In genomic region chr12:119693006-119693405, GRCh38 we compare ENCODE assay signal across 10 cellular contexts. TPM values are rescaled to one million over a fixed set of nuclear protein-coding genes. Genes with fewer than 3 reads are reported as not detected.
DNase-seq lines count a peak whose midpoint lies in the region; ATAC-seq and TF ChIP-seq lines count a peak whose summit lies in the region.
"Had no signal": no experiment of that assay in that cellular context is flagged by ENCODE, and none has a peak within 500 bp of the region (broad histone marks: within the 10 kb centered on the region; RNA-seq: fewer than 3 reads in every experiment).

No MANE protein-coding gene starts in this region.

- H3K36me3 ChIP-seq in HEK293 (ENCODE audit: control insufficient read depth in 2 of 2, insufficient read depth in 1 of 2, low read length in 2 of 2) (peaks cover 8 to 39% of the 10 kb centered on the region in 2 experiments), heart left ventricle (peaks cover 0 to 3% (median 0%) of the 10 kb centered on the region in 9 donors), spleen (peaks cover 0 to 76% (median 0%) of the 10 kb centered on the region in 6 donors)

- peaks cover 24% of the 10 kb centered on the region for H3K4me1 Mint-ChIP-seq in nephron progenitor cell

- H3K9me3 ChIP-seq in HEK293 (ENCODE audit: control insufficient read depth, insufficient read depth, low read depth, low read length) (no peaks in the 10 kb centered on the region), heart left ventricle (no peaks in the 10 kb centered on the region), spleen (no peaks in the 10 kb centered on the region)

- H3K27me3 ChIP-seq in heart left ventricle (no peaks in the 10 kb centered on the region), spleen (replicated peaks in 1 of 7) (no peaks in the 10 kb centered on the region)

- TF ChIP-seq POLR2A in heart left ventricle (IDR thresholded peaks at IDR 0.05), result no peak
- TF ChIP-seq POLR2A in spleen (IDR thresholded peaks at IDR 0.05), result no peak

- H3K4me3 ChIP-seq in HEK293 (ENCODE audit: low read depth, low read length) (no peak overlapping the region), heart left ventricle (no peak overlapping the region), spleen (no peak overlapping the region)
- H3K4me3 ChIP-seq: SK-N-MC had no signal

- 33 to 53% (median 37%) methylated on average over 6 of the region's 6 CpGs for WGBS in heart left ventricle, 4 donors
- 54 to 67% (median 64%) methylated on average over 6 of the region's 6 CpGs for WGBS in spleen, 5 donors

- POLR2A ChIA-PET in HEK293 (lab: Yijun Ruan, JAX), result no interaction called here

- TF ChIP-seq CTCF in HEK293 (tag by site-specific recombination; IDR thresholded peaks at IDR 0.05) (no peak), heart left ventricle (IDR thresholded peaks at IDR 0.05) (no peak), spleen (IDR thresholded peaks at IDR 0.05 in 8 of 11, conservative IDR thresholded peaks at IDR 0.05 in 3 of 11) (no peak), nephron progenitor cell (IDR thresholded peaks at IDR 0.05) (no peak)

- ATAC-seq in SK-N-SH treated with all-trans-retinoic acid at 6 μM for 48 hours, result peak; percentile 90
- ATAC-seq in heart left ventricle, result peak; percentile 76 to 92 (median 84)
- no peak for ATAC-seq in HG03045 (IDR thresholded peaks at IDR 0.05; ENCODE audit: unreplicated experiment)

- H3K4me3 Mint-ChIP-seq in nephron progenitor cell, result no peak overlapping the region

- H3K4me1 ChIP-seq in HEK293 (ENCODE audit: control insufficient read depth, insufficient read depth, low read length) (peaks cover 7% of the 10 kb centered on the region; the same call in 1 of the 2 replicates), heart left ventricle (peaks cover 0 to 27% (median 19%) of the 10 kb centered on the region in 12 donors), spleen (peaks cover 0 to 30% (median 11%) of the 10 kb centered on the region in 6 donors)

- DNase-seq in heart left ventricle, result peak in 3 of 5 donors; percentile 52 to 67 (median 60)
- DNase-seq in spleen, result no peak
- no peak for DNase-seq in NCI-H2171 (lab: John Stamatoyannopoulos, UW)
- no peak for DNase-seq in NOMO-1 treated with dmso at 0.1 percent for 144 hours (lab: John Stamatoyannopoulos, UW; ENCODE audit: unreplicated experiment)
- DNase-seq in nephron progenitor cell, result no peak
- DNase-seq: stimulated activated naive CD4-positive, alpha-beta T cell treated with Interleukin-2 at 50 U/mL for 16 hours had no signal

- H3K36me3 Mint-ChIP-seq in nephron progenitor cell (ENCODE audit: low read depth), result peaks cover 73% of the 10 kb centered on the region

- intact Hi-C loops in heart left ventricle (cut with DNase I) (loop anchor here in 2 of 10 donors (2.0 to 10.0 kb wide), 2 partner anchors 20 to 92 kb away; no protein-coding TSS in a partner anchor), spleen (cut with DNase I; ENCODE audit: low total_unique reads) (no loop called here)

- H3K27ac ChIP-seq in HEK293 (ENCODE audit: extremely low read depth, low read depth, low read length) (no peak overlapping the region), heart left ventricle (peak overlapping the region in 10 of 12 donors; percentile 9 to 70 (median 40)), spleen (peak overlapping the region in 7 of 8 donors; percentile 32 to 78 (median 72))
- H3K27ac ChIP-seq: SK-N-MC had no signal

- H3K27me3 Mint-ChIP-seq in nephron progenitor cell (ENCODE audit: low read depth, poor library complexity), result no peaks in the 10 kb centered on the region

- no peaks in the 10 kb centered on the region for H3K9me3 Mint-ChIP-seq in nephron progenitor cell

- CTCF ChIA-PET in HEK293 (lab: Yijun Ruan, JAX), result no interaction called here

- no peak overlapping the region for H3K27ac Mint-ChIP-seq in nephron progenitor cell

TF ChIP-seq in HEK293, 187 proteins besides CTCF, POLR2A, EP300 and RAD21 (continues in another document):
- TF ChIP-seq RBAK (tag by site-specific recombination; IDR thresholded peaks at IDR 0.05) (no peak), ZNF292 (tag by site-specific recombination; IDR thresholded peaks at IDR 0.05; ENCODE audit: borderline replicate concordance, low read depth) (no peak), ZNF394 (tag by site-specific recombination; IDR thresholded peaks at IDR 0.05; ENCODE audit: borderline replicate concordance) (no peak), ZNF132 (tag by site-specific recombination; IDR thresholded peaks at IDR 0.05; ENCODE audit: borderline replicate concordance) (no peak), ZNF274 (IDR thresholded peaks at IDR 0.05; ENCODE audit: low read length) (no peak), ZNF274 (tag by site-specific recombination; IDR thresholded peaks at IDR 0.05; ENCODE audit: borderline replicate concordance) (no peak), ZNF404 (tag by site-specific recombination; IDR thresholded peaks at IDR 0.05) (no peak), ZNF24 (tag by site-specific recombination; IDR thresholded peaks at IDR 0.05) (no peak; the same call in 1 of the 2 replicates), OVOL3 (tag by site-specific recombination; IDR thresholded peaks at IDR 0.05) (no peak), ZSCAN5A (tag by site-specific recombination; IDR thresholded peaks at IDR 0.05) (no peak), ZNF670 (tag by site-specific recombination; IDR thresholded peaks at IDR 0.05; ENCODE audit: low read depth) (no peak), SP7 (tag by site-specific recombination; IDR thresholded peaks at IDR 0.05) (peak; percentile 66), ZNF544 (tag by site-specific recombination; IDR thresholded peaks at IDR 0.05) (no peak), ZNF629 (tag by site-specific recombination; IDR thresholded peaks at IDR 0.05) (peak; percentile 56; the same call in 1 of the 2 replicates), ZNF341 (tag by site-specific recombination; IDR thresholded peaks at IDR 0.05; ENCODE audit: low read depth) (no peak), ZNF549 (tag by site-specific recombination; IDR thresholded peaks at IDR 0.05) (no peak)

TF ChIP-seq in SK-N-SH treated with all-trans-retinoic acid at 6 μM for 48 hours, 23 proteins besides CTCF, POLR2A, EP300 and RAD21 (continues in another document):
- no peak for TF ChIP-seq PPARA (CRISPR knock-in tag; IDR thresholded peaks at IDR 0.05; ENCODE audit: borderline replicate concordance)
- TF ChIP-seq CSDC2 (CRISPR knock-in tag; IDR thresholded peaks at IDR 0.05), result peak; percentile 69; the same call in 1 of the 2 replicates
- TF ChIP-seq GLIS3 (CRISPR knock-in tag; IDR thresholded peaks at IDR 0.05), result no peak
- TF ChIP-seq ESRRG (CRISPR knock-in tag; IDR thresholded peaks at IDR 0.05), result no peak
- TF ChIP-seq, protein P1, sequence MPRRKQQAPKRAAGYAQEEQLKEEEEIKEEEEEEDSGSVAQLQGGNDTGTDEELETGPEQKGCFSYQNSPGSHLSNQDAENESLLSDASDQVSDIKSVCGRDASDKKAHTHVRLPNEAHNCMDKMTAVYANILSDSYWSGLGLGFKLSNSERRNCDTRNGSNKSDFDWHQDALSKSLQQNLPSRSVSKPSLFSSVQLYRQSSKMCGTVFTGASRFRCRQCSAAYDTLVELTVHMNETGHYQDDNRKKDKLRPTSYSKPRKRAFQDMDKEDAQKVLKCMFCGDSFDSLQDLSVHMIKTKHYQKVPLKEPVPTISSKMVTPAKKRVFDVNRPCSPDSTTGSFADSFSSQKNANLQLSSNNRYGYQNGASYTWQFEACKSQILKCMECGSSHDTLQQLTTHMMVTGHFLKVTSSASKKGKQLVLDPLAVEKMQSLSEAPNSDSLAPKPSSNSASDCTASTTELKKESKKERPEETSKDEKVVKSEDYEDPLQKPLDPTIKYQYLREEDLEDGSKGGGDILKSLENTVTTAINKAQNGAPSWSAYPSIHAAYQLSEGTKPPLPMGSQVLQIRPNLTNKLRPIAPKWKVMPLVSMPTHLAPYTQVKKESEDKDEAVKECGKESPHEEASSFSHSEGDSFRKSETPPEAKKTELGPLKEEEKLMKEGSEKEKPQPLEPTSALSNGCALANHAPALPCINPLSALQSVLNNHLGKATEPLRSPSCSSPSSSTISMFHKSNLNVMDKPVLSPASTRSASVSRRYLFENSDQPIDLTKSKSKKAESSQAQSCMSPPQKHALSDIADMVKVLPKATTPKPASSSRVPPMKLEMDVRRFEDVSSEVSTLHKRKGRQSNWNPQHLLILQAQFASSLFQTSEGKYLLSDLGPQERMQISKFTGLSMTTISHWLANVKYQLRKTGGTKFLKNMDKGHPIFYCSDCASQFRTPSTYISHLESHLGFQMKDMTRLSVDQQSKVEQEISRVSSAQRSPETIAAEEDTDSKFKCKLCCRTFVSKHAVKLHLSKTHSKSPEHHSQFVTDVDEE (CRISPR knock-in tag; IDR thresholded peaks at IDR 0.05), result peak; percentile 59; the same call in 1 of the 2 replicates
- TF ChIP-seq ZNF8 (CRISPR knock-in tag; IDR thresholded peaks at IDR 0.05), result peak; percentile 35; the same call in 1 of the 2 replicates
- TF ChIP-seq, protein P2, sequence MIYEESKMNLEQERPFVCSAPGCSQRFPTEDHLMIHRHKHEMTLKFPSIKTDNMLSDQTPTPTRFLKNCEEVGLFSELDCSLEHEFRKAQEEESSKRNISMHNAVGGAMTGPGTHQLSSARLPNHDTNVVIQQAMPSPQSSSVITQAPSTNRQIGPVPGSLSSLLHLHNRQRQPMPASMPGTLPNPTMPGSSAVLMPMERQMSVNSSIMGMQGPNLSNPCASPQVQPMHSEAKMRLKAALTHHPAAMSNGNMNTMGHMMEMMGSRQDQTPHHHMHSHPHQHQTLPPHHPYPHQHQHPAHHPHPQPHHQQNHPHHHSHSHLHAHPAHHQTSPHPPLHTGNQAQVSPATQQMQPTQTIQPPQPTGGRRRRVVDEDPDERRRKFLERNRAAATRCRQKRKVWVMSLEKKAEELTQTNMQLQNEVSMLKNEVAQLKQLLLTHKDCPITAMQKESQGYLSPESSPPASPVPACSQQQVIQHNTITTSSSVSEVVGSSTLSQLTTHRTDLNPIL (CRISPR knock-in tag; IDR thresholded peaks at IDR 0.05; ENCODE audit: low read depth), result 0 out of 2 replicates have a peak, but pooled peaks have one; percentile 46
- 0 out of 2 replicates have a peak, but pooled peaks have one; percentile 16 for TF ChIP-seq ZFP3 (CRISPR knock-in tag; IDR thresholded peaks at IDR 0.05)
- no peak for TF ChIP-seq ZFP30 (CRISPR knock-in tag; IDR thresholded peaks at IDR 0.05)
- TF ChIP-seq ARNTL (CRISPR knock-in tag; IDR thresholded peaks at IDR 0.05; ENCODE audit: borderline replicate concordance, low read depth), result no peak
- no peak for TF ChIP-seq ZNF565 (CRISPR knock-in tag; conservative IDR thresholded peaks at IDR 0.05; ENCODE audit: low read depth)
- TF ChIP-seq ZC3H10 (CRISPR knock-in tag; IDR thresholded peaks at IDR 0.05), result no peak

RNA-seq across cellular contexts. Expression of gene PRKAB1, which starts 25.1 kb away (rescaled TPM):
- total RNA-seq in heart left ventricle, result 10 to 100 TPM in 5 of 9 donors, 1 to 10 TPM in 4; 8.5 to 19.1 (median 10.3) TPM
- polyA plus RNA-seq in heart left ventricle, result 10 to 100 TPM in 1 of 2 donors, 1 to 10 TPM in 1; 6.5 to 14.1 TPM
- 10 to 100 TPM; 40.7 to 69.2 (median 47.4) TPM for total RNA-seq in spleen
- 10 to 100 TPM; 28.3 to 42.1 (median 39.4) TPM for polyA plus RNA-seq in spleen

Comparison
In these comparisons a context has a peak if more than half of its experiments do, and no peak if none do; other contexts are left out.
1. DNase-seq: peak in heart left ventricle (3 of 5); none in spleen (single experiment), NCI-H2171 (single experiment), NOMO-1 treated with dmso at 0.1 percent for 144 hours (single experiment) and nephron progenitor cell (single experiment).
2. Of the 2 proteins assayed by ChIP-seq in both HEK293 and SK-N-SH treated with all-trans-retinoic acid at 6 μM for 48 hours: peak only in HEK293: none; only in SK-N-SH treated with all-trans-retinoic acid at 6 μM for 48 hours: ZFP3; in both: none; in neither: 1.